26 cellular contexts compared by ENCODE assay signal in the genomic region with DNA sequence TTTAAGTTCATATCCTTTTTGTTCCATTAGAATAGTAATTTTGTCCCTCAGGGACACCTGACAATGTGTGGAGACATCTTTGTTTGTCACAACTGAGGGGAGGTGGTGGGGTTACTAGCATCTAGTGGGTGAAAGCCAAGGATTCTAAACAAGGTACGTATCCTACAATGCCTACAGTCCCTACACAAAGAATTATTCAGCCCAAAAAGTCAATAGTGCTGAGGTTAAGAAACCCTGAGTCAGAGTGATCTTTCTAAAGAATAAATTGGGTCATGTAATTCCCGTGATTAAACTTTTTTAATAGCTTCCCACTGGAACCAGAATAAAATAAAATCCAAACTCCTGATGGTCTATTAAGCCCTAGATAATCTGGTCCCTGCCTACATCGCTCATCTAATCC.
"Had no signal": no experiment of that assay in that cellular context is flagged by ENCODE, and none has a peak within 500 bp of the region (broad histone marks: within the 10 kb centered on the region; RNA-seq: fewer than 3 reads in every experiment).

No MANE protein-coding gene starts in this region.

- DNase-seq: naive thymus-derived CD8-positive, alpha-beta T cell; nephron progenitor cell; nucleus accumbens; pancreas; right cardiac atrium; right lobe of liver; sigmoid colon; small intestine; stimulated activated CD4-positive, alpha-beta T cell treated with anti-CD3 and anti-CD28 coated beads, Interleukin-15, amount 100 ng/mL, for 24 hours; stimulated activated CD4-positive, alpha-beta T cell treated with anti-CD3 and anti-CD28 coated beads, Interleukin-2, amount 100 ng/mL, for 24 hours; stimulated activated CD4-positive, alpha-beta T cell treated with anti-CD3 and anti-CD28 coated beads, Interleukin-2, amount 100 ng/mL, for 48 hours; stimulated activated CD4-positive, alpha-beta T cell treated with anti-CD3 and anti-CD28 coated beads, Interleukin-4, amount 100 ng/mL, for 24 hours; stimulated activated naive B cell treated with anti-CD40 and anti-IgM and Interleukin-4, amounts not matched to agents 10 μg/mL and 1 μg/mL and 100 μg/mL, for 72 hours; stimulated activated naive CD4-positive, alpha-beta T cell treated with Interleukin-2 at 50 U/mL for 16 hours; stomach; thyroid gland; upper lobe of left lung had no signal

- H3K4me1 ChIP-seq: prostate gland had no signal

- H3K4me3 Mint-ChIP-seq: naive thymus-derived CD8-positive, alpha-beta T cell; natural killer cell treated with Interleukin-12 subunit alpha and Interleukin-12 subunit beta and Interleukin-15 and Interleukin-18, amount 100 ng/mL, for 72 hours; nephron progenitor cell; stimulated activated effector memory CD8-positive, alpha-beta T cell treated with anti-CD3 and anti-CD28 coated beads, Interleukin-12 subunit alpha, Interleukin-12 subunit beta, amount 100 ng/mL, for 72 hours; stimulated activated naive B cell treated with anti-CD40 and anti-IgM and Interleukin-4, amounts not matched to agents 10 μg/mL and 1 μg/mL and 100 μg/mL, for 72 hours; stimulated activated naive CD8-positive, alpha-beta T cell treated with anti-CD3 and anti-CD28 coated beads, Interleukin-15, Interleukin-2, amounts not matched to agents 100 ng/mL and 50 ng/mL, for 24 hours had no signal

- H3K27me3 ChIP-seq: pancreas, right lobe of liver, sigmoid colon, stomach, thyroid gland, tibial nerve, upper lobe of left lung, vagina had no signal

- H3K9me3 Mint-ChIP-seq: naive thymus-derived CD8-positive, alpha-beta T cell; natural killer cell treated with Interleukin-12 subunit alpha and Interleukin-12 subunit beta and Interleukin-15 and Interleukin-18, amount 100 ng/mL, for 72 hours; nephron progenitor cell; neural crest cell; stimulated activated effector memory CD8-positive, alpha-beta T cell treated with anti-CD3 and anti-CD28 coated beads, Interleukin-12 subunit alpha, Interleukin-12 subunit beta, amount 100 ng/mL, for 72 hours; stimulated activated naive B cell treated with anti-CD40 and anti-IgM and Interleukin-4, amounts not matched to agents 10 μg/mL and 1 μg/mL and 100 μg/mL, for 72 hours; stimulated activated naive CD8-positive, alpha-beta T cell treated with anti-CD3 and anti-CD28 coated beads, Interleukin-15, Interleukin-2, amounts not matched to agents 100 ng/mL and 50 ng/mL, for 24 hours had no signal

- H3K27ac ChIP-seq: neutrophil, pancreas, prostate gland, right lobe of liver, sigmoid colon, stomach, thoracic aorta, thyroid gland, tibial nerve, upper lobe of left lung, vagina had no signal

- H3K4me3 ChIP-seq: pancreas, prostate gland, right lobe of liver, sigmoid colon, stomach, thoracic aorta, thyroid gland, tibial nerve, upper lobe of left lung, vagina had no signal

- H3K36me3 Mint-ChIP-seq: naive thymus-derived CD8-positive, alpha-beta T cell; natural killer cell treated with Interleukin-12 subunit alpha and Interleukin-12 subunit beta and Interleukin-15 and Interleukin-18, amount 100 ng/mL, for 72 hours had no signal

- H3K9me3 ChIP-seq: neutrophil, pancreas, prostate gland, right lobe of liver, sigmoid colon, stomach, thoracic aorta, thyroid gland, tibial nerve, upper lobe of left lung, vagina had no signal

- H3K36me3 ChIP-seq: neutrophil, pancreas, prostate gland, right lobe of liver, thoracic aorta, thyroid gland, tibial nerve, upper lobe of left lung, vagina had no signal

- H3K27ac Mint-ChIP-seq: naive thymus-derived CD8-positive, alpha-beta T cell; natural killer cell treated with Interleukin-12 subunit alpha and Interleukin-12 subunit beta and Interleukin-15 and Interleukin-18, amount 100 ng/mL, for 72 hours; nephron progenitor cell; stimulated activated effector memory CD8-positive, alpha-beta T cell treated with anti-CD3 and anti-CD28 coated beads, Interleukin-12 subunit alpha, Interleukin-12 subunit beta, amount 100 ng/mL, for 72 hours; stimulated activated naive B cell treated with anti-CD40 and anti-IgM and Interleukin-4, amounts not matched to agents 10 μg/mL and 1 μg/mL and 100 μg/mL, for 72 hours; stimulated activated naive CD8-positive, alpha-beta T cell treated with anti-CD3 and anti-CD28 coated beads, Interleukin-15, Interleukin-2, amounts not matched to agents 100 ng/mL and 50 ng/mL, for 24 hours had no signal

- H3K27me3 Mint-ChIP-seq: natural killer cell treated with Interleukin-12 subunit alpha and Interleukin-12 subunit beta and Interleukin-15 and Interleukin-18, amount 100 ng/mL, for 72 hours; stimulated activated naive B cell treated with anti-CD40 and anti-IgM and Interleukin-4, amounts not matched to agents 10 μg/mL and 1 μg/mL and 100 μg/mL, for 72 hours had no signal
